Comparison of ENCODE assay signal across 8 cellular contexts in genomic region chr1:169586395-169587255, GRCh38. TPM values are rescaled to one million over a fixed set of nuclear protein-coding genes. Genes with fewer than 3 reads are reported as not detected.
DNase-seq lines count a peak whose midpoint lies in the region; ATAC-seq, FAIRE-seq and TF ChIP-seq lines count a peak whose summit lies in the region.

Gene F5 (minus strand): TSS chr1:169586481. CDS start chr1:169586386, 95 bp downstream.

- H3K36me3 ChIP-seq in WERI-Rb-1 (no peaks in the 10 kb centered on the region), small intestine (ENCODE audit: control insufficient read depth in 2 of 2, insufficient read depth in 2 of 2, low read length in 2 of 2) (no peaks in the 10 kb centered on the region)

- in situ Hi-C loops in GM13977 (cut with MboI; ENCODE audit: low pct_unique_long_range_greater_than_20kb, low sequenced_read_pairs, unreplicated experiment), result loop anchor here (25.0 kb wide), 1 partner anchor 226 kb away; no protein-coding TSS in a partner anchor

- no peaks in the 10 kb centered on the region for H3K4me1 ChIP-seq in small intestine (ENCODE audit: control insufficient read depth in 2 of 2, insufficient read depth in 1 of 2, low read depth in 1 of 2, low read length in 1 of 2)

- no TSS peak for BruUV-seq in MCF 10A (replicated peaks; lab: Mats Ljungman, UMichigan)

- H3K4me3 ChIP-seq in WERI-Rb-1 (ENCODE audit: low read depth, low read length), result peak within 1 kb of the TSS; percentile 33
- H3K4me3 ChIP-seq in small intestine (ENCODE audit: low read depth in 1 of 2, low read length in 2 of 2), result peak within 1 kb of the TSS in 1 of 2 donors; percentile 10

- H3K27ac ChIP-seq in WERI-Rb-1 (no peak within 1 kb of the TSS), small intestine (ENCODE audit: low read depth in 1 of 2, low read length in 1 of 2) (no peak within 1 kb of the TSS)

- H3K9me3 ChIP-seq in WERI-Rb-1 (ENCODE audit: severe bottlenecking) (no peaks in the 10 kb centered on the region), small intestine (ENCODE audit: control insufficient read depth, low read depth) (no peaks in the 10 kb centered on the region)

- intact Hi-C loops in MCF 10A (cut with micrococcal nuclease), result no loop called here

- ATAC-seq in HG02759 (IDR thresholded peaks at IDR 0.05; ENCODE audit: unreplicated experiment), result peak; percentile 97

- 13 to 23% (median 17%) methylated on average over 15 of the region's 15 CpGs for WGBS in small intestine, 3 donors

- H3K27me3 ChIP-seq in WERI-Rb-1 (ENCODE audit: insufficient read depth, low read depth, severe bottlenecking) (no peaks in the 10 kb centered on the region), small intestine (ENCODE audit: control insufficient read depth in 2 of 2, insufficient read depth in 2 of 2, low read length in 2 of 2) (no peaks in the 10 kb centered on the region)

- H3K27ac Mint-ChIP-seq in MCF 10A (ENCODE audit: low read depth, unreplicated experiment) (no peak within 1 kb of the TSS), immature natural killer cell (no peak within 1 kb of the TSS)

- no peaks in the 10 kb centered on the region for H3K4me1 Mint-ChIP-seq in MCF 10A (ENCODE audit: insufficient read depth, unreplicated experiment)
- H3K4me1 Mint-ChIP-seq in immature natural killer cell, result peaks cover 6 to 10% of the 10 kb centered on the region in 2 donors

- H3K4me3 Mint-ChIP-seq in MCF 10A (ENCODE audit: unreplicated experiment) (peak within 1 kb of the TSS; percentile 45), immature natural killer cell (peak within 1 kb of the TSS in 3 of 5 donors; percentile 31 to 56 (median 41))

- CTCF ChIA-PET in MCF 10A (lab: Yijun Ruan, JAX), result interaction anchor here (0.6 to 2.8 kb wide), 32 partner anchors 9 to 1659 kb away, joined by 3 to 32 read pairs (median 5); partner anchors contain the start of gene METTL18

- H3K9me3 Mint-ChIP-seq in MCF 10A (ENCODE audit: unreplicated experiment), result no peaks in the 10 kb centered on the region
- H3K9me3 Mint-ChIP-seq in immature natural killer cell, result no peaks in the 10 kb centered on the region

- peaks cover 9% of the 10 kb centered on the region for H3K27me3 Mint-ChIP-seq in MCF 10A (ENCODE audit: insufficient read depth, unreplicated experiment)
- peaks cover 2 to 5% (median 3%) of the 10 kb centered on the region in 3 donors for H3K27me3 Mint-ChIP-seq in immature natural killer cell (ENCODE audit: low read depth in 3 of 3)

- POLR2A ChIA-PET in MCF 10A (lab: Yijun Ruan, JAX), result interaction anchor here (0.5 to 1.4 kb wide), 6 partner anchors 44 to 1243 kb away, joined by 3 to 8 read pairs (median 3); partner anchors contain the start of genes METTL18 and SLC19A2

- H3K36me3 Mint-ChIP-seq in MCF 10A (ENCODE audit: insufficient read depth, unreplicated experiment), result no peaks in the 10 kb centered on the region
- no peaks in the 10 kb centered on the region for H3K36me3 Mint-ChIP-seq in immature natural killer cell

- DNase-seq in GM13977 (ENCODE audit: low spot score), result peak; percentile 47
- peak; percentile 26 to 38 for DNase-seq in NCI-H1930 (lab: John Stamatoyannopoulos, UW)
- peak; percentile 74 for DNase-seq in WERI-Rb-1
- DNase-seq in MCF 10A (ENCODE audit: unreplicated experiment), result peak; percentile 79
- DNase-seq in immature natural killer cell, result peak; percentile 50 to 62 (median 59)
- DNase-seq in small intestine, result peak; percentile 81
- DNase-seq in OCI-M2 (lab: John Stamatoyannopoulos, UW; ENCODE audit: unreplicated experiment), result no peak

- FAIRE-seq in small intestine (lab: Jason Lieb, UNC), result no peak

- TF ChIP-seq CTCF in GM13977 (IDR thresholded peaks at IDR 0.05; ENCODE audit: extremely low read depth, insufficient read depth, missing control alignments) (peak; percentile 62), WERI-Rb-1 (IDR thresholded peaks at IDR 0.05; ENCODE audit: low read depth, low read length) (peak; percentile 69), MCF 10A (IDR thresholded peaks at IDR 0.05; ENCODE audit: unreplicated experiment) (peak; percentile 35)

RNA-seq across cellular contexts. Expression of gene F5, which starts in this region (rescaled TPM):
- total RNA-seq in MCF 10A (2022), result 0.09 TPM in 1 of 2 replicates, not detected in the other
- polyA plus RNA-seq in immature natural killer cell, result 1 to 10 TPM in 1 of 3 donors, under 1 TPM in 2; 0.08 to 1.3 (median 0.09) TPM
- under 1 TPM in 2 of 3 donors, not detected in 1; under 0.01 to 0.36 TPM for polyA plus RNA-seq in small intestine

Comparison
In these comparisons a context has a peak if more than half of its experiments do, and no peak if none do; other contexts are left out.
1. Peak in DNase-seq in MCF 10A; RNA of the gene not detected or under 1 TPM.
2. Peak in DNase-seq in small intestine; RNA of the gene not detected or under 1 TPM.